In the genomic region with DNA sequence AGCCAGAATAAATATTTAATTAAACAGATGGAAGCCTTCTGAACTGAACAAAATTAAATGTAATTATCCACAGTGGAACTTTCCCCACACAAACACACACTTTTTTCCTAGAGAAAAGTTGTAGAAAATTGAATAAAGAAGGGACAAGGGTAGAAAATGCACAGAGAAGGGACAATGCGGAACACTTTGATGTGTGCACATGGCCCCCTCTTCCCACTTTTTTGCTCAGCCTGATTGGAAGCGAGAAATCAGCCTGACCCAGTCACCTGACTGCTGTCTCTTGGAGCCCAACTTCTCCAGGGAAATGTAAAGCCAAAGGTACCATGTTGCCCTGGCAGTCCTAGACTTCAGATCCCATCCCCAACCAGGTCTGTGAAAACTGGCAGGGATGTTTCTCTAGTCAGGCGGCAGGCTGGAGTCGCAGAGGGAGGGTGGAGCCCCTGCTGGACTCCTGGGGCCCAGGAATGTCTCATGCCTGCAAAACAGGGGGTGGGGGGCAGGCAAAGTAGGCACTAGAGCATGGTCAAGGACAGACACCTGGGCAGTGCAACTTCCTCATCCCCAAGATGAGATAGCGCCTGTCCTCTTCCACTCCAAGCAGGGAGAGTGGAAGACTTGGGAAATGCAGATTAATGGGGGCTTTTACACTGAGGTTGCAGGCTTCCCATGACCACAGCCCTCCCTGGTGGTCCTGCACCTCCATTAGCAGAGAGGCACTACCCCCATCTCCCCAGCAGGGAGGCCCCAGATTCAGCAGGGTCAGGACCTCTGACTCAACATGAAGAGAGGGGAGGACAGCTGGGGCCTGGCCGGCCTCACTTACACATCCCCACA, we compare ENCODE assay signal across 8 cellular contexts. TPM values are rescaled to one million over a fixed set of nuclear protein-coding genes. Genes with fewer than 3 reads are reported as not detected.
A peak's percentile ranks its signal among the peaks of the same experiment; 100 is the strongest.
DNase-seq lines count a peak whose midpoint lies in the region; ATAC-seq and TF ChIP-seq lines count a peak whose summit lies in the region.

No MANE protein-coding gene starts in this region.

- peak overlapping the region; percentile 69 for H2AK5ac ChIP-seq in mesenchymal stem cell (ENCODE audit: low read length, severe bottlenecking)

- in situ Hi-C loops in T47D (cut with HindIII; ENCODE audit: low pct_unique_long_range_greater_than_20kb, low sequenced_read_pairs) (no loop called here), G401 (cut with HindIII; ENCODE audit: low sequenced_read_pairs) (no loop called here)

- H3K79me1 ChIP-seq in mesenchymal stem cell (replicated peaks; ENCODE audit: low read length, poor library complexity, severe bottlenecking): peaks cover 17% of the 10 kb centered on the region

- H3K18ac ChIP-seq in mesenchymal stem cell (ENCODE audit: low read depth in 1 of 2, low read length in 2 of 2): peak overlapping the region; percentile 25 to 93

- no peak overlapping the region for H2BK120ac ChIP-seq in mesenchymal stem cell (ENCODE audit: low read depth, low read length)

- H2BK5ac ChIP-seq in mesenchymal stem cell (ENCODE audit: low read depth, low read length, poor library complexity, severe bottlenecking): no peak overlapping the region

- H3K9ac ChIP-seq in mesenchymal stem cell (ENCODE audit: low read length): peak overlapping the region; percentile 96

- H2AFZ ChIP-seq in ACC112 (ENCODE audit: low read length, unreplicated experiment) (no peak overlapping the region), mesenchymal stem cell (ENCODE audit: low read depth, low read length) (no peak overlapping the region)

- H2BK12ac ChIP-seq in mesenchymal stem cell (ENCODE audit: low read length in 2 of 2): peak overlapping the region; percentile 29 to 59

- peaks cover 61% of the 10 kb centered on the region for H3K79me2 ChIP-seq in ACC112 (ENCODE audit: control insufficient read depth, insufficient read depth, low read length, unreplicated experiment)

- TF ChIP-seq CTCF in uterus (IDR thresholded peaks at IDR 0.05): no peak

- DNase-seq in HuH-7.5 (ENCODE audit: low spot score) (peak; percentile 62), T47D (ENCODE audit: low read depth in 1 of 2, low spot score in 1 of 2) (peak; percentile 57 to 70), mesenchymal stem cell (peak; percentile 59), uterus (no peak), G401 (ENCODE audit: low spot score) (no peak)

- H4K91ac ChIP-seq in mesenchymal stem cell (ENCODE audit: low read length): peak overlapping the region; percentile 76

- H3K14ac ChIP-seq in mesenchymal stem cell (ENCODE audit: low read length in 2 of 2): peak overlapping the region in 1 of 2 experiments; percentile 30

- H3K27me3 ChIP-seq in ACC112 (ENCODE audit: insufficient read depth, low read length): no peaks in the 10 kb centered on the region
- no peaks in the 10 kb centered on the region for H3K27me3 ChIP-seq in mesenchymal stem cell (ENCODE audit: control insufficient read depth in 1 of 2, insufficient read depth in 1 of 2, low read length in 2 of 2)
- no peaks in the 10 kb centered on the region for H3K27me3 ChIP-seq in uterus

- H3K4ac ChIP-seq in mesenchymal stem cell (ENCODE audit: low read depth in 1 of 2, low read length in 2 of 2): peak overlapping the region in 1 of 2 experiments; percentile 91

- H3K27ac ChIP-seq in ACC112 (ENCODE audit: low read depth, low read length) (peak overlapping the region; percentile 62), mesenchymal stem cell (ENCODE audit: low read length, poor library complexity, severe bottlenecking) (peak overlapping the region; percentile 88), uterus (peak overlapping the region; percentile 97)

- H4K8ac ChIP-seq in mesenchymal stem cell (ENCODE audit: low read length): peak overlapping the region; percentile 9

- H2BK15ac ChIP-seq in mesenchymal stem cell (ENCODE audit: low read depth, poor library complexity, severe bottlenecking): no peak overlapping the region

- peak overlapping the region; percentile 85 for H3K4me2 ChIP-seq in mesenchymal stem cell (ENCODE audit: low read length, poor library complexity, severe bottlenecking)

- intact Hi-C loops in uterus (cut with DNase I; ENCODE audit: low total_unique reads): no loop called here

- H3K4me3 ChIP-seq in ACC112 (ENCODE audit: low read depth, low read length) (peak overlapping the region; percentile 99), mesenchymal stem cell (ENCODE audit: insufficient read depth in 1 of 2, low read depth in 1 of 2, low read length in 2 of 2) (peak overlapping the region in 1 of 2 experiments; percentile 97), uterus (no peak overlapping the region)

- peaks cover 11% of the 10 kb centered on the region for H3K36me3 ChIP-seq in ACC112 (ENCODE audit: insufficient read depth, low read length)
- peaks cover 22 to 23% of the 10 kb centered on the region in 2 experiments for H3K36me3 ChIP-seq in mesenchymal stem cell (ENCODE audit: control insufficient read depth in 1 of 2, insufficient read depth in 2 of 2, low read depth in 1 of 2, low read length in 2 of 2)
- H3K36me3 ChIP-seq in uterus: no peaks in the 10 kb centered on the region

- peaks cover 40% of the 10 kb centered on the region for H3K4me1 ChIP-seq in ACC112 (ENCODE audit: control insufficient read depth, insufficient read depth, low read length, unreplicated experiment)
- H3K4me1 ChIP-seq in mesenchymal stem cell (ENCODE audit: control insufficient read depth, insufficient read depth, low read depth, low read length): peaks cover 37% of the 10 kb centered on the region
- H3K4me1 ChIP-seq in uterus: peaks cover 8 to 33% of the 10 kb centered on the region in 2 donors

- no peaks in the 10 kb centered on the region for H3K9me3 ChIP-seq in mesenchymal stem cell (ENCODE audit: control insufficient read depth, low read length)
- no peaks in the 10 kb centered on the region for H3K9me3 ChIP-seq in uterus

- ATAC-seq in GM19397 (IDR thresholded peaks at IDR 0.05; ENCODE audit: unreplicated experiment) (no peak), HG03108 (IDR thresholded peaks at IDR 0.05; ENCODE audit: unreplicated experiment) (no peak)

- TF ChIP-seq POLR2A in uterus (IDR thresholded peaks at IDR 0.05): no peak

- peak overlapping the region in 1 of 2 experiments; percentile 97 for H3K23ac ChIP-seq in mesenchymal stem cell (ENCODE audit: low read length in 2 of 2)

- WGBS in mesenchymal stem cell: 38% methylated on average over 5 of the region's 6 CpGs

RNA-seq across cellular contexts. Expression of a gene that starts 2.8 kb away (rescaled TPM):
- polyA plus RNA-seq in mesenchymal stem cell (2013, experiment 1 of 2): 216 TPM
- 216 TPM for polyA plus RNA-seq in mesenchymal stem cell (2013, experiment 2 of 2)
- 100 to 1,000 TPM in 3 of 4 donors, 10 to 100 TPM in 1; 74.9 to 191 (median 147) TPM for total RNA-seq in uterus
- 38.3 and 68.8 TPM in 2 replicates for total RNA-seq in G401 (2014; rRNA removed; shearing (Covaris generic))

RNA-seq across cellular contexts. Expression of a gene that starts 10.3 kb away (rescaled TPM):
- polyA plus RNA-seq in mesenchymal stem cell (2013, experiment 1 of 2): 0.23 TPM
- 0.16 TPM for polyA plus RNA-seq in mesenchymal stem cell (2013, experiment 2 of 2)
- 10 to 100 TPM in 1 of 4 donors, 1 to 10 TPM in 3; 2.3 to 54.3 (median 6.2) TPM for total RNA-seq in uterus
- 2.7 and 3.6 TPM in 2 replicates for total RNA-seq in G401 (2014; rRNA removed; shearing (Covaris generic))

RNA-seq across cellular contexts. Expression of a gene that starts 34.9 kb away (rescaled TPM):
- polyA plus RNA-seq in mesenchymal stem cell (2013, experiment 1 of 2): 9.3 TPM
- 8.1 TPM for polyA plus RNA-seq in mesenchymal stem cell (2013, experiment 2 of 2)
- 10 to 100 TPM in 3 of 4 donors, 1 to 10 TPM in 1; 10.0 to 37.7 (median 24.6) TPM for total RNA-seq in uterus
- total RNA-seq in G401 (2014; rRNA removed; shearing (Covaris generic)): 8.1 and 12.7 TPM in 2 replicates

RNA-seq across cellular contexts. Expression of a gene that starts 36.4 kb away (rescaled TPM):
- polyA plus RNA-seq in mesenchymal stem cell (2013, experiment 1 of 2): 10.7 TPM
- polyA plus RNA-seq in mesenchymal stem cell (2013, experiment 2 of 2): 9.8 TPM
- total RNA-seq in uterus: 10 to 100 TPM in 3 of 4 donors, 1 to 10 TPM in 1; 10.0 to 26.4 (median 20.1) TPM
- 9.4 and 12.0 TPM in 2 replicates for total RNA-seq in G401 (2014; rRNA removed; shearing (Covaris generic))

RNA-seq across cellular contexts. Expression of a gene that starts 45.6 kb away (rescaled TPM):
- 18.7 TPM for polyA plus RNA-seq in mesenchymal stem cell (2013, experiment 1 of 2)
- polyA plus RNA-seq in mesenchymal stem cell (2013, experiment 2 of 2): 17.7 TPM
- 10 to 100 TPM; 21.8 to 63.2 (median 54.4) TPM for total RNA-seq in uterus
- 28.2 and 33.5 TPM in 2 replicates for total RNA-seq in G401 (2014; rRNA removed; shearing (Covaris generic))

Comparison
In these comparisons a context has a peak if more than half of its experiments do, and no peak if none do; other contexts are left out.
1. DNase-seq: peak in HuH-7.5 (single experiment), T47D (2 of 2) and mesenchymal stem cell (single experiment); none in uterus (0 of 2) and G401 (single experiment).
2. Peak in every context shown above with its lines, with median percentiles within 50 percentile points of each other: H3K27ac ChIP-seq.